ENCODE assay signal across 9 cellular contexts in the genomic region with DNA sequence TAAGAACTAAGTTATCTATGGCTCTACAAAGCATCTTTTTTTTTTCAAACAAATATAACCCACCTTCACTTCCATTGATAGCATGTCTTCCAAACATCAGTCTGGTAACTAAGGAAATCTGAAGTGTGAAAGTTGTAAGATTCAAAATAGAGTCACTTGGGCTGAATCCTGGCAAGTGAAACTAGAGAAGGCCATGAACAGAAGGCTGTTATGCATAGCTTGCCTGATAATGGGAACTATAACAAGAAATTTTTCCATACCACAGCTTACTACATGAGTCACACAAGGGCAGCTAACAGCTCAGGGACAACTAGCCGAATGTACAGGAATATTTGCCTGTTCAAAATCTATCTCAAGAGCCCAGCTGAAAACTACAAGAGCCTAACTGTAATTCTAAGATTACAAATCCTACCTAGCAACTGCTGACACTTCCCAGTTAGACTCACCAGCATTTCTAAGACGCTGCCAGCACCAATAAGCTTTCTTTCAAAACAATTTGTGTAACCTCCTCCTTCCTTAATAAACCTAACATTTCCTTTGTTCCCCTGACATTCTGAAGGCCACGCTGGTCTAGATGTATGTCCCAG.
DNase-seq lines count a peak whose midpoint lies in the region; ATAC-seq, FAIRE-seq and TF ChIP-seq lines count a peak whose summit lies in the region.
"Had no signal": no experiment of that assay in that cellular context is flagged by ENCODE, and none has a peak within 500 bp of the region (broad histone marks: within the 10 kb centered on the region; RNA-seq: fewer than 3 reads in every experiment).

No MANE protein-coding gene starts in this region.

- H3K9me3 ChIP-seq in ascending aorta = no peaks in the 10 kb centered on the region

- H3K27ac ChIP-seq in ascending aorta = no peak overlapping the region

- H3K4me1 ChIP-seq in ascending aorta = no peaks in the 10 kb centered on the region

- H3K36me3 ChIP-seq in ascending aorta = no peaks in the 10 kb centered on the region

- H3K4me3 ChIP-seq in ascending aorta = no peak overlapping the region

- peak; percentile 18 for FAIRE-seq in endometrium (lab: Jason Lieb, UNC)
- FAIRE-seq: A204.1 had no signal

- no peaks in the 10 kb centered on the region for H3K27me3 ChIP-seq in ascending aorta

- intact Hi-C loops in ascending aorta (cut with DNase I) = no loop called here

- no peak for TF ChIP-seq CTCF in ascending aorta (IDR thresholded peaks at IDR 0.05)

- ATAC-seq in HG02759 (IDR thresholded peaks at IDR 0.05; ENCODE audit: unreplicated experiment) = peak; percentile 97

- DNase-seq in NCI-H1436 (lab: John Stamatoyannopoulos, UW) = peak; percentile 20
- no peak for DNase-seq in NCI-H1436 treated with DMSO at 0.1 percent for 48 hours (lab: John Stamatoyannopoulos, UW)
- DNase-seq in NCI-H2227 (lab: John Stamatoyannopoulos, UW; ENCODE audit: unreplicated experiment) = peak; percentile 33
- no peak for DNase-seq in HK-2 (ENCODE audit: unreplicated experiment)
- DNase-seq in NCI-H187 (lab: John Stamatoyannopoulos, UW) = no peak
- DNase-seq in ascending aorta (ENCODE audit: low spot score in 2 of 2) = no peak

Comparison
In these comparisons a context has a peak if more than half of its experiments do, and no peak if none do; other contexts are left out.
1. DNase-seq: peak in NCI-H1436 (single experiment) and NCI-H2227 (single experiment); none in NCI-H1436 treated with DMSO at 0.1 percent for 48 hours (single experiment), HK-2 (single experiment), NCI-H187 (0 of 2) and ascending aorta (0 of 2).